15 cellular contexts compared by ENCODE assay signal in genomic region chr14:24110060-24110459, GRCh38. TPM values are rescaled to one million over a fixed set of nuclear protein-coding genes. Genes with fewer than 3 reads are reported as not detected.
"Had no signal": no experiment of that assay in that cellular context is flagged by ENCODE, and none has a peak within 500 bp of the region (broad histone marks: within the 10 kb centered on the region; RNA-seq: fewer than 3 reads in every experiment).

No MANE protein-coding gene starts in this region.

- H3K36me3 ChIP-seq: gastroesophageal sphincter, left ventricle myocardium inferior, neural progenitor cell, pancreas, thoracic aorta had no signal

- H3K4me1 ChIP-seq: neural progenitor cell had no signal

- ATAC-seq: activated T-helper 17 cell treated with anti-CD3 and anti-CD28 coated beads, Interleukin-2, amount 50 U/mL, for 72 hours; gastroesophageal sphincter; pancreas had no signal

- DNase-seq: activated CD4-positive, alpha-beta memory T cell treated with anti-CD3 and anti-CD28 coated beads for 36 hours; activated CD4-positive, alpha-beta T cell treated with anti-CD3 and anti-CD28 coated beads for 1 hour; activated naive CD4-positive, alpha-beta T cell treated with anti-CD3 and anti-CD28 coated beads for 36 hours; caudate nucleus; effector CD4-positive, alpha-beta T cell; left ventricle myocardium inferior; pancreas; stimulated activated CD4-positive, alpha-beta T cell treated with anti-CD3 and anti-CD28 coated beads, Interleukin-4, amount 100 ng/mL, for 1 hour had no signal

- H3K4me2 ChIP-seq: neural progenitor cell had no signal

- H3K27ac ChIP-seq: coronary artery, gastroesophageal sphincter, left ventricle myocardium inferior, neural progenitor cell, thoracic aorta had no signal

- FAIRE-seq: astrocyte, keratinocyte, pancreas had no signal

- H2AFZ ChIP-seq: neural progenitor cell had no signal

- H3K4me3 ChIP-seq: coronary artery, gastroesophageal sphincter, left ventricle myocardium inferior, neural progenitor cell, pancreas, thoracic aorta had no signal

- H3K9me3 ChIP-seq: gastroesophageal sphincter, left ventricle myocardium inferior, pancreas, thoracic aorta had no signal

- H3K27me3 ChIP-seq: gastroesophageal sphincter, neural progenitor cell, pancreas had no signal

- H3K9ac ChIP-seq: neural progenitor cell had no signal

RNA-seq across cellular contexts. Expression of gene FITM1, which starts 20.4 kb away (rescaled TPM):
- polyA plus RNA-seq: keratinocyte had no signal
